15 cellular contexts compared by ENCODE assay signal in genomic region chr16:81353895-81354294, GRCh38. TPM values are rescaled to one million over a fixed set of nuclear protein-coding genes. Genes with fewer than 3 reads are reported as not detected.
DNase-seq lines count a peak whose midpoint lies in the region; ATAC-seq lines count a peak whose summit lies in the region.
"Had no signal": no experiment of that assay in that cellular context is flagged by ENCODE, and none has a peak within 500 bp of the region (broad histone marks: within the 10 kb centered on the region; RNA-seq: fewer than 3 reads in every experiment).

No MANE protein-coding gene starts in this region.

- peak overlapping the region; percentile 87 for H3K27ac Mint-ChIP-seq in activated CD4-positive, alpha-beta T cell treated with anti-CD3 and anti-CD28 coated beads for 36 hours
- peak overlapping the region; percentile 66 for H3K27ac Mint-ChIP-seq in activated T-cell treated with anti-CD3 and anti-CD28 coated beads, Interleukin-2, amount 50 U/mL, for 72 hours
- no peak overlapping the region for H3K27ac Mint-ChIP-seq in naive thymus-derived CD8-positive, alpha-beta T cell
- H3K27ac Mint-ChIP-seq: CD14-positive monocyte had no signal

- DNase-seq in activated CD4-positive, alpha-beta T cell treated with anti-CD3 and anti-CD28 coated beads for 36 hours: no peak
- no peak for DNase-seq in activated CD4-positive, alpha-beta T cell treated with anti-CD3 and anti-CD28 coated beads for 1 hour
- DNase-seq in activated T-cell treated with anti-CD3 and anti-CD28 coated beads, Interleukin-2, amount 50 U/mL, for 72 hours: no peak
- DNase-seq in activated T-cell treated with anti-CD3 and anti-CD28 coated beads, Interleukin-2, amount 50 U/mL, for 4 hours: no peak
- no peak for DNase-seq in stimulated activated naive CD8-positive, alpha-beta T cell treated with anti-CD3 and anti-CD28 coated beads, Interleukin-15, Interleukin-2, amounts not matched to agents 100 U/mL and 50 U/mL, for 24 hours
- no peak for DNase-seq in KG1 (lab: John Stamatoyannopoulos, UW)
- no peak for DNase-seq in naive thymus-derived CD8-positive, alpha-beta T cell
- DNase-seq: AML-193; CD4-positive, alpha-beta memory T cell; DMS153; DMS79; GDM1; GM23248 had no signal

- no peaks in the 10 kb centered on the region for H3K27me3 Mint-ChIP-seq in activated CD4-positive, alpha-beta T cell treated with anti-CD3 and anti-CD28 coated beads for 36 hours
- H3K27me3 Mint-ChIP-seq in activated T-cell treated with anti-CD3 and anti-CD28 coated beads, Interleukin-2, amount 50 U/mL, for 72 hours (ENCODE audit: low read depth): no peaks in the 10 kb centered on the region
- H3K27me3 Mint-ChIP-seq in activated T-cell treated with anti-CD3 and anti-CD28 coated beads, Interleukin-2, amount 50 U/mL, for 4 hours (ENCODE audit: low read depth): no peaks in the 10 kb centered on the region
- no peaks in the 10 kb centered on the region for H3K27me3 Mint-ChIP-seq in naive thymus-derived CD8-positive, alpha-beta T cell
- H3K27me3 Mint-ChIP-seq: CD4-positive, alpha-beta memory T cell had no signal

- H3K4me3 Mint-ChIP-seq in activated CD4-positive, alpha-beta T cell treated with anti-CD3 and anti-CD28 coated beads for 36 hours: no peak overlapping the region
- H3K4me3 Mint-ChIP-seq in activated T-cell treated with anti-CD3 and anti-CD28 coated beads, Interleukin-2, amount 50 U/mL, for 72 hours: peak overlapping the region; percentile 39 to 43
- H3K4me3 Mint-ChIP-seq in activated T-cell treated with anti-CD3 and anti-CD28 coated beads, Interleukin-2, amount 50 U/mL, for 4 hours: no peak overlapping the region
- H3K4me3 Mint-ChIP-seq in naive thymus-derived CD8-positive, alpha-beta T cell: no peak overlapping the region
- H3K4me3 Mint-ChIP-seq: CD14-positive monocyte; CD4-positive, alpha-beta memory T cell had no signal

- intact Hi-C loops in activated CD4-positive, alpha-beta T cell treated with anti-CD3 and anti-CD28 coated beads for 36 hours (cut with DNase I, micrococcal nuclease): loop anchor here (1.0 to 5.0 kb wide), 3 partner anchors 19 to 147 kb away; no protein-coding TSS in a partner anchor

- POLR2A ChIA-PET in activated CD4-positive, alpha-beta T cell treated with anti-CD3 and anti-CD28 coated beads for 36 hours (lab: Charles Lee): no interaction called here
- POLR2A ChIA-PET in naive thymus-derived CD8-positive, alpha-beta T cell (lab: Charles Lee): no interaction called here

- peaks cover 16% of the 10 kb centered on the region for H3K4me1 Mint-ChIP-seq in activated CD4-positive, alpha-beta T cell treated with anti-CD3 and anti-CD28 coated beads for 36 hours
- peaks cover 12% of the 10 kb centered on the region for H3K4me1 Mint-ChIP-seq in activated T-cell treated with anti-CD3 and anti-CD28 coated beads, Interleukin-2, amount 50 U/mL, for 72 hours (ENCODE audit: low read depth)
- peaks cover 4% of the 10 kb centered on the region for H3K4me1 Mint-ChIP-seq in activated T-cell treated with anti-CD3 and anti-CD28 coated beads, Interleukin-2, amount 50 U/mL, for 4 hours (ENCODE audit: low read depth)
- H3K4me1 Mint-ChIP-seq in naive thymus-derived CD8-positive, alpha-beta T cell: no peaks in the 10 kb centered on the region
- H3K4me1 Mint-ChIP-seq: CD14-positive monocyte had no signal

- peaks cover 24% of the 10 kb centered on the region for H3K36me3 Mint-ChIP-seq in activated CD4-positive, alpha-beta T cell treated with anti-CD3 and anti-CD28 coated beads for 36 hours (ENCODE audit: low read depth)
- peaks cover 3 to 7% of the 10 kb centered on the region in 2 donors for H3K36me3 Mint-ChIP-seq in activated T-cell treated with anti-CD3 and anti-CD28 coated beads, Interleukin-2, amount 50 U/mL, for 72 hours (ENCODE audit: insufficient read depth in 2 of 2)
- H3K36me3 Mint-ChIP-seq in activated T-cell treated with anti-CD3 and anti-CD28 coated beads, Interleukin-2, amount 50 U/mL, for 4 hours (ENCODE audit: insufficient read depth): peaks cover 24% of the 10 kb centered on the region
- H3K36me3 Mint-ChIP-seq in naive thymus-derived CD8-positive, alpha-beta T cell: peaks cover 6 to 50% (median 26%) of the 10 kb centered on the region in 3 donors

- CTCF ChIA-PET in activated CD4-positive, alpha-beta T cell treated with anti-CD3 and anti-CD28 coated beads for 36 hours (lab: Charles Lee): interaction anchor here (0.6 to 1.4 kb wide), 2 partner anchors 17 to 51 kb away, joined by 4 to 6 read pairs; no protein-coding TSS in a partner anchor

- H3K9me3 Mint-ChIP-seq in activated CD4-positive, alpha-beta T cell treated with anti-CD3 and anti-CD28 coated beads for 36 hours (ENCODE audit: low read depth): peaks cover 3% of the 10 kb centered on the region
- H3K9me3 Mint-ChIP-seq in activated T-cell treated with anti-CD3 and anti-CD28 coated beads, Interleukin-2, amount 50 U/mL, for 72 hours: no peaks in the 10 kb centered on the region
- peaks cover 4% of the 10 kb centered on the region for H3K9me3 Mint-ChIP-seq in activated T-cell treated with anti-CD3 and anti-CD28 coated beads, Interleukin-2, amount 50 U/mL, for 4 hours
- H3K9me3 Mint-ChIP-seq in naive thymus-derived CD8-positive, alpha-beta T cell: peaks cover 0 to 8% (median 0%) of the 10 kb centered on the region in 9 donors

- peak; percentile 90 for ATAC-seq in activated CD4-positive, alpha-beta T cell treated with anti-CD3 and anti-CD28 coated beads for 36 hours
- ATAC-seq in activated T-cell treated with anti-CD3 and anti-CD28 coated beads, Interleukin-2, amount 50 U/mL, for 72 hours (replicated peaks in 1 of 2): peak; percentile 68 to 86
- ATAC-seq in activated T-cell treated with anti-CD3 and anti-CD28 coated beads, Interleukin-2, amount 50 U/mL, for 4 hours: no peak
- ATAC-seq in stimulated activated naive CD8-positive, alpha-beta T cell treated with anti-CD3 and anti-CD28 coated beads, Interleukin-15, Interleukin-2, amounts not matched to agents 100 U/mL and 50 U/mL, for 24 hours: peak; percentile 81
- ATAC-seq in naive thymus-derived CD8-positive, alpha-beta T cell: no peak
- ATAC-seq: A549 had no signal

RNA-seq across cellular contexts. Expression of gene GAN, which starts 39.1 kb away (rescaled TPM):
- total RNA-seq in activated CD4-positive, alpha-beta T cell treated with anti-CD3 and anti-CD28 coated beads for 36 hours: 10 to 100 TPM; 13.4 to 13.8 TPM
- 10 to 100 TPM; 21.6 to 22.0 TPM for total RNA-seq in activated T-cell treated with anti-CD3 and anti-CD28 coated beads, Interleukin-2, amount 50 U/mL, for 72 hours
- 10 to 100 TPM; 12.8 to 15.6 (median 14.4) TPM for total RNA-seq in activated T-cell treated with anti-CD3 and anti-CD28 coated beads, Interleukin-2, amount 50 U/mL, for 4 hours
- 10 to 100 TPM; 11.3 to 12.0 TPM for total RNA-seq in naive thymus-derived CD8-positive, alpha-beta T cell
- 1 to 10 TPM; 2.1 to 2.5 (median 2.2) TPM for polyA plus RNA-seq in naive thymus-derived CD8-positive, alpha-beta T cell

Comparison
In these comparisons a context has a peak if more than half of its experiments do, and no peak if none do; other contexts are left out.
1. ATAC-seq: peak in activated CD4-positive, alpha-beta T cell treated with anti-CD3 and anti-CD28 coated beads for 36 hours (single experiment), activated T-cell treated with anti-CD3 and anti-CD28 coated beads, Interleukin-2, amount 50 U/mL, for 72 hours (2 of 2) and stimulated activated naive CD8-positive, alpha-beta T cell treated with anti-CD3 and anti-CD28 coated beads, Interleukin-15, Interleukin-2, amounts not matched to agents 100 U/mL and 50 U/mL, for 24 hours (single experiment); none in activated T-cell treated with anti-CD3 and anti-CD28 coated beads, Interleukin-2, amount 50 U/mL, for 4 hours (0 of 2) and naive thymus-derived CD8-positive, alpha-beta T cell (0 of 2).
2. H3K4me3 Mint-ChIP-seq: peak in activated T-cell treated with anti-CD3 and anti-CD28 coated beads, Interleukin-2, amount 50 U/mL, for 72 hours (2 of 2); none in activated CD4-positive, alpha-beta T cell treated with anti-CD3 and anti-CD28 coated beads for 36 hours (single experiment), activated T-cell treated with anti-CD3 and anti-CD28 coated beads, Interleukin-2, amount 50 U/mL, for 4 hours (single experiment) and naive thymus-derived CD8-positive, alpha-beta T cell (0 of 10).
3. H3K27ac Mint-ChIP-seq: peak in activated CD4-positive, alpha-beta T cell treated with anti-CD3 and anti-CD28 coated beads for 36 hours (single experiment) and activated T-cell treated with anti-CD3 and anti-CD28 coated beads, Interleukin-2, amount 50 U/mL, for 72 hours (single experiment); none in naive thymus-derived CD8-positive, alpha-beta T cell (0 of 10).